ENCODE assay signal across 3 cellular contexts in the genomic region with DNA sequence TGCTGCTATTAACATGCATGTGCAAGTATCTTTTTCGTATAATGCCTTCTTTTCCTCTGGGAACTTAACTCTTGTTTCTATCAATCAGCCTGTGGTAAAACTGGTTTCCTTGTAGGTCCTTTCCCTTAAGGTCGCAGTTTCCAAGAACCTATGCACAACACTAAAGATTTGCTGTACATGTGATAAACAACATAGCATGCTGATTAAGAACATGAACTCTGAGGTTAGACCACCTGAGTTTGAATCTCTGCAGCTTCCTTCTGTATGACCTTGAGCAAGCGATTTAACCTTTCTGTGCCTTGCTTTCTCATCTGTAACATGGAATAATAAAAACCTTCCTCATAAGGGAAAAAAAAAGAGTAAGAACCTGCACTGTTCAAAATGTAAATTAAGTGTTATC.
"Had no signal": no experiment of that assay in that cellular context is flagged by ENCODE, and none has a peak within 500 bp of the region (broad histone marks: within the 10 kb centered on the region; RNA-seq: fewer than 3 reads in every experiment).

No MANE protein-coding gene starts in this region.

- DNase-seq: GDM1, GF-D8 had no signal

- ATAC-seq: GM12878 had no signal

- H3K4me3 ChIP-seq: GM12878 had no signal
